2 cellular contexts compared by ENCODE assay signal in genomic region chr11:64208086-64208795, GRCh38.
TF ChIP-seq lines count a peak whose summit lies in the region.

No MANE protein-coding gene starts in this region.

TF ChIP-seq in SK-N-SH, 30 proteins besides CTCF, POLR2A, EP300 and RAD21:
- TF ChIP-seq ELF1 (IDR thresholded peaks at IDR 0.05) (no peak), FOXJ3 (CRISPR knock-in tag; IDR thresholded peaks at IDR 0.05) (no peak), SMC3 (IDR thresholded peaks at IDR 0.05; ENCODE audit: low read depth, low read length) (no peak), GABPA (IDR thresholded peaks at IDR 0.05; ENCODE audit: low read depth) (no peak), RXRA (IDR thresholded peaks at IDR 0.05; ENCODE audit: borderline replicate concordance, low read depth) (no peak)

TF ChIP-seq in SK-N-SH treated with all-trans-retinoic acid at 6 μM for 48 hours, 23 proteins besides CTCF, POLR2A, EP300 and RAD21:
- no peak for TF ChIP-seq ISL1 (CRISPR knock-in tag; IDR thresholded peaks at IDR 0.05)
- TF ChIP-seq PPARA (CRISPR knock-in tag; IDR thresholded peaks at IDR 0.05; ENCODE audit: borderline replicate concordance) = no peak
- TF ChIP-seq ZNF565 (CRISPR knock-in tag; conservative IDR thresholded peaks at IDR 0.05; ENCODE audit: low read depth) = no peak
